In the genomic region with DNA sequence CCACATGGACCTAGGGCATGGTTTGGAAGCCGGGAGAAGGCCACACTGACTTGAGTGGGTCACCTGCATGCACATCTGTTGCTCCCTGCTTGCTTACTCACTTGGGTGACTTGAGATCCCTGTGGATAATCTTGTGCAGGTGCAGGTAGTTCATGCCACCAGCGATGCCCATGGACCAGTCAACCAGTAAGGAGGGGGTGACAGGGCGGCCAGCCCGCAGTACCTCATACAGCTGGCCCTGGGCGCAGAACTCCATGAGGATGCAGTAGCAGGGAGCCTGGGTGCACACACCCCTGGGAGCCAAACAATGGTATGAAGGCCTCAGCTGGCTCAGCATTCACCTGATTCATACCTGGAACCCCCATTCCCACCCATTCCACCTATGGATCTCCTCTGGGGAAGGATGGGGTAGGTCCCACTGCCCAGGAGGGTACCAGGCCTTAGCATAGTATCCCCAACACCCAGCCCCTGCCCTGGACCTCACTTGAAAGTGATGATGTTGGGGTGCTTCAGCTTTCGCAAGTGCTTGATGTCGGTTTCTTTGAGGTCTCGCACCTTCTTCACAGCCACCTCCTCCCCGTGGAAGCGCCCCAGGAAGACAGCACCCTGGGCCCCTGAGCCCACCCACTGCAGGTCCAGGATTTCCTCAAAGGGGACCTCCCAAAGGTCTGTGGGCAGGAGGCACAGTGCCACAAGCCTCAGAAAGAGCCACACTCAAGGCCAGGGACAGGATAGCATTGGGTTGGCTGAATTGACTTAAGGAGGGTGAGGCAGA, we compare ENCODE assay signal across 1 cellular context.
TF ChIP-seq lines count a peak whose summit lies in the region.

No MANE protein-coding gene starts in this region.

TF ChIP-seq in HepG2, 621 proteins besides CTCF, POLR2A, EP300 and RAD21:
- no peak for TF ChIP-seq HNRNPL (IDR thresholded peaks at IDR 0.05; ENCODE audit: low read depth, low read length)
- 0 out of 2 replicates have a peak, but pooled peaks have one; percentile 23 for TF ChIP-seq POLR2AphosphoS5 (IDR thresholded peaks at IDR 0.05; ENCODE audit: low read depth, low read length)
- peak; percentile 36 for TF ChIP-seq RBM22 (optimal IDR thresholded peaks at IDR 0.05; ENCODE audit: low read length)
- TF ChIP-seq SSRP1 (CRISPR knock-in tag; IDR thresholded peaks at IDR 0.05) = peak; percentile 45; the same call in 1 of the 2 replicates
